ENCODE assay signal across 8 cellular contexts in genomic region chr1:206469411-206469932, GRCh38. TPM values are rescaled to one million over a fixed set of nuclear protein-coding genes. Genes with fewer than 3 reads are reported as not detected.
DNase-seq lines count a peak whose midpoint lies in the region; ATAC-seq and TF ChIP-seq lines count a peak whose summit lies in the region.
"Had no signal": no experiment of that assay in that cellular context is flagged by ENCODE, and none has a peak within 500 bp of the region (broad histone marks: within the 10 kb centered on the region; RNA-seq: fewer than 3 reads in every experiment).

No MANE protein-coding gene starts in this region.

- peaks cover 15% of the 10 kb centered on the region for H3K4me1 ChIP-seq in endodermal cell (ENCODE audit: control insufficient read depth, insufficient read depth, low read length)

- H3K27me3 ChIP-seq in H7 (ENCODE audit: control insufficient read depth, insufficient read depth, low read length) (no peaks in the 10 kb centered on the region; the same call in 1 of the 2 replicates), endodermal cell (ENCODE audit: control insufficient read depth, insufficient read depth, low read length, poor library complexity, severe bottlenecking) (no peaks in the 10 kb centered on the region)
- H3K27me3 ChIP-seq: SJSA1 had no signal

- POLR2A ChIA-PET in T-cell (lab: Charles Lee): interaction anchor here in 1 of 2 donors (0.7 kb wide), 1 partner anchor 315 kb away, joined by 4 read pairs; no protein-coding TSS in a partner anchor

- no peak overlapping the region for H3K9ac ChIP-seq in endodermal cell (ENCODE audit: extremely low read depth, low read length, poor library complexity, severe bottlenecking)

- H3K27ac Mint-ChIP-seq in T-cell (peak overlapping the region; percentile 96), endodermal cell (peak overlapping the region; percentile 72)

- CTCF ChIA-PET in T-cell (lab: Charles Lee): interaction anchor here (0.6 to 3.2 kb wide), 9 partner anchors 7 to 767 kb away, joined by 3 to 20 read pairs (median 6); partner anchors contain the start of gene MAPKAPK2 (in 1 of the 2)

- no peak overlapping the region for H3K27ac ChIP-seq in endodermal cell (ENCODE audit: low read depth, low read length)
- H3K27ac ChIP-seq: SJSA1 had no signal

- TF ChIP-seq CTCF in endodermal cell (conservative IDR thresholded peaks at IDR 0.05): no peak

- H3K36me3 ChIP-seq in H7 (replicated peaks; ENCODE audit: control insufficient read depth, insufficient read depth, low read length) (no peaks in the 10 kb centered on the region), endodermal cell (ENCODE audit: control insufficient read depth, insufficient read depth, low read length) (peaks cover 3% of the 10 kb centered on the region)

- H3K36me3 Mint-ChIP-seq in T-cell (peaks cover 13% of the 10 kb centered on the region), endodermal cell (ENCODE audit: low read depth) (peaks cover 2% of the 10 kb centered on the region)

- H3K4me1 Mint-ChIP-seq in T-cell: peaks cover 79 to 91% (median 81%) of the 10 kb centered on the region in 3 donors
- H3K4me1 Mint-ChIP-seq in endodermal cell: peaks cover 40% of the 10 kb centered on the region

- H3K27me3 Mint-ChIP-seq in T-cell (no peaks in the 10 kb centered on the region), endodermal cell (ENCODE audit: insufficient read depth) (peaks cover 21% of the 10 kb centered on the region)

- H3K9me3 Mint-ChIP-seq in T-cell: no peaks in the 10 kb centered on the region
- no peaks in the 10 kb centered on the region for H3K9me3 Mint-ChIP-seq in endodermal cell

- intact Hi-C loops in posterior vena cava (cut with DNase I): no loop called here

- H3K4me3 ChIP-seq in H7 (ENCODE audit: insufficient read depth, low read depth, low read length): no peak overlapping the region
- H3K4me3 ChIP-seq in endodermal cell (ENCODE audit: low read length): peak overlapping the region; percentile 87

- DNase-seq in H7: peak; percentile 65
- DNase-seq in T-cell: peak in 14 of 34 experiments; percentile 15 to 45 (median 24)
- DNase-seq in endodermal cell: no peak
- peak; percentile 45 to 53 for DNase-seq in stimulated activated CD4-positive, alpha-beta T cell treated with anti-CD3 and anti-CD28 coated beads, Interleukin-2, amount 100 ng/mL, for 24 hours
- no peak for DNase-seq in NCI-H2107 (lab: John Stamatoyannopoulos, UW)
- DNase-seq in posterior vena cava (ENCODE audit: low spot score): no peak

- WGBS in endodermal cell (ENCODE audit: insufficient coverage in 1 of 2, insufficient read length in 1 of 2), 2 experiments: 80% methylated on average over 1 to 2 of the region's 2 CpGs

- no peaks in the 10 kb centered on the region for H3K9me3 ChIP-seq in endodermal cell (ENCODE audit: control insufficient read depth, low read length)
- H3K9me3 ChIP-seq: SJSA1 had no signal

- ATAC-seq in T-cell (replicated peaks in 1 of 4): peak in 1 of 4 experiments; percentile 46
- no peak for ATAC-seq in HG03097 (IDR thresholded peaks at IDR 0.05; ENCODE audit: low FRiP score, unreplicated experiment)

- H3K4me3 Mint-ChIP-seq in T-cell (peak overlapping the region; percentile 83 to 93 (median 90)), endodermal cell (no peak overlapping the region)

RNA-seq across cellular contexts. Expression of gene IKBKE, which starts 0.8 kb away (rescaled TPM):
- total RNA-seq in H7 (2014; rRNA removed; shearing (Covaris generic)): 5.8 and 9.4 TPM in 2 replicates
- 10 to 100 TPM; 60.7 to 84.7 (median 81.4) TPM for total RNA-seq in T-cell
- 1 to 10 TPM; 5.0 to 8.5 TPM for total RNA-seq in endodermal cell
- polyA plus RNA-seq in endodermal cell (2013, experiment 1 of 2): 2.7 TPM
- 1.9 TPM for polyA plus RNA-seq in endodermal cell (2013, experiment 2 of 2)
- total RNA-seq in posterior vena cava: 1 to 10 TPM; 4.8 to 6.5 TPM

RNA-seq across cellular contexts. Expression of gene RASSF5, which starts 37.9 kb away (rescaled TPM):
- total RNA-seq in H7 (2014; rRNA removed; shearing (Covaris generic)): 0.24 and 0.70 TPM in 2 replicates
- 100 to 1,000 TPM; 174 to 224 (median 204) TPM for total RNA-seq in T-cell
- under 1 TPM; 0.20 to 0.26 TPM for total RNA-seq in endodermal cell
- polyA plus RNA-seq in endodermal cell (2013, experiment 1 of 2): 0.50 TPM
- polyA plus RNA-seq in endodermal cell (2013, experiment 2 of 2): 0.75 TPM
- total RNA-seq in posterior vena cava: 10 to 100 TPM; 11.0 to 13.3 TPM

Comparison
In these comparisons a context has a peak if more than half of its experiments do, and no peak if none do; other contexts are left out.
1. DNase-seq: peak in H7 (single experiment) and stimulated activated CD4-positive, alpha-beta T cell treated with anti-CD3 and anti-CD28 coated beads, Interleukin-2, amount 100 ng/mL, for 24 hours (2 of 2); none in endodermal cell (single experiment), NCI-H2107 (single experiment) and posterior vena cava (single experiment).
2. RNA of gene RASSF5, which starts 37.9 kb away (total RNA-seq): 174 to 224 TPM in T-cell; 11.0 to 13.3 TPM in posterior vena cava, 0.20 to 0.26 TPM in endodermal cell and 0.24 to 0.70 TPM in H7; every median in the first group is over 10 times any median in the second.